ENCODE assay signal across 1 cellular context in genomic region chr20:35902545-35902941, GRCh38.
TF ChIP-seq lines count a peak whose summit lies in the region.

No MANE protein-coding gene starts in this region.

TF ChIP-seq in K562, 482 proteins besides CTCF, POLR2A, EP300 and RAD21 (continued from another document and continues in another):
- TF ChIP-seq BCLAF1 (IDR thresholded peaks at IDR 0.05; ENCODE audit: borderline replicate concordance in 1 of 2, control insufficient read depth in 1 of 2, low read depth in 2 of 2, low read length in 1 of 2) (no peak), NR2F6 (CRISPR knock-in tag; IDR thresholded peaks at IDR 0.05) (no peak), RFX7 (CRISPR knock-in tag; IDR thresholded peaks at IDR 0.05) (no peak), STAG1 (CRISPR knock-in tag; IDR thresholded peaks at IDR 0.05; ENCODE audit: borderline replicate concordance) (no peak), NR4A1 (CRISPR knock-in tag; IDR thresholded peaks at IDR 0.05) (no peak), NR4A1 (tag; IDR thresholded peaks at IDR 0.05) (no peak; the same call in 1 of the 2 replicates), IRF2 (CRISPR knock-in tag; IDR thresholded peaks at IDR 0.05) (no peak), CAMTA2 (CRISPR knock-in tag; conservative IDR thresholded peaks at IDR 0.05) (no peak), THRB (CRISPR knock-in tag; conservative IDR thresholded peaks at IDR 0.05) (no peak), SIN3A (IDR thresholded peaks at IDR 0.05; ENCODE audit: borderline replicate concordance in 2 of 2, control insufficient read depth in 1 of 2, low read depth in 2 of 2, low read length in 2 of 2) (no peak), FOSL1 (tag; conservative IDR thresholded peaks at IDR 0.05) (no peak), MTA1 (IDR thresholded peaks at IDR 0.05; ENCODE audit: borderline replicate concordance) (no peak), HMGN3 (IDR thresholded peaks at IDR 0.05; ENCODE audit: borderline replicate concordance, extremely low read depth, insufficient read length, low read depth, low read length) (no peak), CXXC5 (CRISPR knock-in tag; IDR thresholded peaks at IDR 0.05) (no peak), TFE3 (CRISPR knock-in tag; IDR thresholded peaks at IDR 0.05) (no peak), ZNF586 (CRISPR knock-in tag; conservative IDR thresholded peaks at IDR 0.05) (no peak), PBX2 (CRISPR knock-in tag; IDR thresholded peaks at IDR 0.05; ENCODE audit: low read depth) (no peak), PBX2 (tag; conservative IDR thresholded peaks at IDR 0.05; ENCODE audit: low read depth) (no peak), CREBBP (IDR thresholded peaks at IDR 0.05; ENCODE audit: low read depth, low read length) (no peak), ARID1B (IDR thresholded peaks at IDR 0.05) (peak; percentile 70), MAFF (IDR thresholded peaks at IDR 0.05; ENCODE audit: low read length) (no peak), FOXJ3 (CRISPR knock-in tag; IDR thresholded peaks at IDR 0.05) (no peak), EGR1 (conservative IDR thresholded peaks at IDR 0.05) (no peak), OTX1 (CRISPR knock-in tag; IDR thresholded peaks at IDR 0.05) (no peak), KDM5B (IDR thresholded peaks at IDR 0.05; ENCODE audit: insufficient replicate concordance, low read depth, low read length) (no peak), SMAD2 (IDR thresholded peaks at IDR 0.05; ENCODE audit: low read depth, low read length) (no peak), RBM15 (IDR thresholded peaks at IDR 0.05; ENCODE audit: insufficient read depth, low read length) (no peak), DMBX1 (CRISPR knock-in tag; IDR thresholded peaks at IDR 0.05; ENCODE audit: borderline replicate concordance) (no peak), CEBPG (CRISPR knock-in tag; IDR thresholded peaks at IDR 0.05) (peak; percentile 68), CEBPG (tag; conservative IDR thresholded peaks at IDR 0.05 in 1 of 2, IDR thresholded peaks at IDR 0.05 in 1 of 2) (peak; percentile 58 to 62), ARID2 (IDR thresholded peaks at IDR 0.05) (no peak), ZC3H4 (CRISPR knock-in tag; IDR thresholded peaks at IDR 0.05; ENCODE audit: borderline replicate concordance) (no peak), SRSF7 (optimal IDR thresholded peaks at IDR 0.05; ENCODE audit: low read depth, low read length) (no peak), PTRF (tag; IDR thresholded peaks at IDR 0.05) (no peak), NCOA6 (IDR thresholded peaks at IDR 0.05) (no peak), ZNF395 (CRISPR knock-in tag; IDR thresholded peaks at IDR 0.05) (peak; percentile 53; the same call in 1 of the 2 replicates), POLR2AphosphoS5 (IDR thresholded peaks at IDR 0.05; ENCODE audit: control insufficient read depth, insufficient read depth, low read depth, low read length) (no peak), ZNF764 (CRISPR knock-in tag; IDR thresholded peaks at IDR 0.05; ENCODE audit: low read depth) (no peak), CCAR2 (IDR thresholded peaks at IDR 0.05; ENCODE audit: low read depth, low read length) (no peak), C11orf30 (IDR thresholded peaks at IDR 0.05; ENCODE audit: low read depth) (no peak), TAF9B (IDR thresholded peaks at IDR 0.05; ENCODE audit: partially characterized antibody) (no peak), ZNF124 (CRISPR knock-in tag; IDR thresholded peaks at IDR 0.05) (no peak), EWSR1 (IDR thresholded peaks at IDR 0.05; ENCODE audit: borderline replicate concordance, low read depth, partially characterized antibody) (no peak), IFI16 (CRISPR knock-in tag; IDR thresholded peaks at IDR 0.05) (no peak), ZFP36 (IDR thresholded peaks at IDR 0.05; ENCODE audit: low read depth, low read length, partially characterized antibody) (no peak), SMARCA4 (IDR thresholded peaks at IDR 0.05) (peak; percentile 60), NBN (IDR thresholded peaks at IDR 0.05; ENCODE audit: low read depth) (0 out of 2 replicates have a peak, but pooled peaks have one; percentile 49)
- TF ChIP-seq, protein P1, sequence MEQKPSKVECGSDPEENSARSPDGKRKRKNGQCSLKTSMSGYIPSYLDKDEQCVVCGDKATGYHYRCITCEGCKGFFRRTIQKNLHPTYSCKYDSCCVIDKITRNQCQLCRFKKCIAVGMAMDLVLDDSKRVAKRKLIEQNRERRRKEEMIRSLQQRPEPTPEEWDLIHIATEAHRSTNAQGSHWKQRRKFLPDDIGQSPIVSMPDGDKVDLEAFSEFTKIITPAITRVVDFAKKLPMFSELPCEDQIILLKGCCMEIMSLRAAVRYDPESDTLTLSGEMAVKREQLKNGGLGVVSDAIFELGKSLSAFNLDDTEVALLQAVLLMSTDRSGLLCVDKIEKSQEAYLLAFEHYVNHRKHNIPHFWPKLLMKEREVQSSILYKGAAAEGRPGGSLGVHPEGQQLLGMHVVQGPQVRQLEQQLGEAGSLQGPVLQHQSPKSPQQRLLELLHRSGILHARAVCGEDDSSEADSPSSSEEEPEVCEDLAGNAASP (IDR thresholded peaks at IDR 0.05), result no peak
- TF ChIP-seq, protein P2, sequence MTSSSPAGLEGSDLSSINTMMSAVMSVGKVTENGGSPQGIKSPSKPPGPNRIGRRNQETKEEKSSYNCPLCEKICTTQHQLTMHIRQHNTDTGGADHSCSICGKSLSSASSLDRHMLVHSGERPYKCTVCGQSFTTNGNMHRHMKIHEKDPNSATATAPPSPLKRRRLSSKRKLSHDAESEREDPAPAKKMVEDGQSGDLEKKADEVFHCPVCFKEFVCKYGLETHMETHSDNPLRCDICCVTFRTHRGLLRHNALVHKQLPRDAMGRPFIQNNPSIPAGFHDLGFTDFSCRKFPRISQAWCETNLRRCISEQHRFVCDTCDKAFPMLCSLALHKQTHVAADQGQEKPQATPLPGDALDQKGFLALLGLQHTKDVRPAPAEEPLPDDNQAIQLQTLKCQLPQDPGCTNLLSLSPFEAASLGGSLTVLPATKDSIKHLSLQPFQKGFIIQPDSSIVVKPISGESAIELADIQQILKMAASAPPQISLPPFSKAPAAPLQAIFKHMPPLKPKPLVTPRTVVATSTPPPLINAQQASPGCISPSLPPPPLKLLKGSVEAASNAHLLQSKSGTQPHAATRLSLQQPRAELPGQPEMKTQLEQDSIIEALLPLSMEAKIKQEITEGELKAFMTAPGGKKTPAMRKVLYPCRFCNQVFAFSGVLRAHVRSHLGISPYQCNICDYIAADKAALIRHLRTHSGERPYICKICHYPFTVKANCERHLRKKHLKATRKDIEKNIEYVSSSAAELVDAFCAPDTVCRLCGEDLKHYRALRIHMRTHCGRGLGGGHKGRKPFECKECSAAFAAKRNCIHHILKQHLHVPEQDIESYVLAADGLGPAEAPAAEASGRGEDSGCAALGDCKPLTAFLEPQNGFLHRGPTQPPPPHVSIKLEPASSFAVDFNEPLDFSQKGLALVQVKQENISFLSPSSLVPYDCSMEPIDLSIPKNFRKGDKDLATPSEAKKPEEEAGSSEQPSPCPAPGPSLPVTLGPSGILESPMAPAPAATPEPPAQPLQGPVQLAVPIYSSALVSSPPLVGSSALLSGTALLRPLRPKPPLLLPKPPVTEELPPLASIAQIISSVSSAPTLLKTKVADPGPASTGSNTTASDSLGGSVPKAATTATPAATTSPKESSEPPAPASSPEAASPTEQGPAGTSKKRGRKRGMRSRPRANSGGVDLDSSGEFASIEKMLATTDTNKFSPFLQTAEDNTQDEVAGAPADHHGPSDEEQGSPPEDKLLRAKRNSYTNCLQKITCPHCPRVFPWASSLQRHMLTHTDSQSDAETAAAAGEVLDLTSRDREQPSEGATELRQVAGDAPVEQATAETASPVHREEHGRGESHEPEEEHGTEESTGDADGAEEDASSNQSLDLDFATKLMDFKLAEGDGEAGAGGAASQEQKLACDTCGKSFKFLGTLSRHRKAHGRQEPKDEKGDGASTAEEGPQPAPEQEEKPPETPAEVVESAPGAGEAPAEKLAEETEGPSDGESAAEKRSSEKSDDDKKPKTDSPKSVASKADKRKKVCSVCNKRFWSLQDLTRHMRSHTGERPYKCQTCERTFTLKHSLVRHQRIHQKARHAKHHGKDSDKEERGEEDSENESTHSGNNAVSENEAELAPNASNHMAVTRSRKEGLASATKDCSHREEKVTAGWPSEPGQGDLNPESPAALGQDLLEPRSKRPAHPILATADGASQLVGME (CRISPR knock-in tag; IDR thresholded peaks at IDR 0.05), result no peak
- TF ChIP-seq, protein P3, sequence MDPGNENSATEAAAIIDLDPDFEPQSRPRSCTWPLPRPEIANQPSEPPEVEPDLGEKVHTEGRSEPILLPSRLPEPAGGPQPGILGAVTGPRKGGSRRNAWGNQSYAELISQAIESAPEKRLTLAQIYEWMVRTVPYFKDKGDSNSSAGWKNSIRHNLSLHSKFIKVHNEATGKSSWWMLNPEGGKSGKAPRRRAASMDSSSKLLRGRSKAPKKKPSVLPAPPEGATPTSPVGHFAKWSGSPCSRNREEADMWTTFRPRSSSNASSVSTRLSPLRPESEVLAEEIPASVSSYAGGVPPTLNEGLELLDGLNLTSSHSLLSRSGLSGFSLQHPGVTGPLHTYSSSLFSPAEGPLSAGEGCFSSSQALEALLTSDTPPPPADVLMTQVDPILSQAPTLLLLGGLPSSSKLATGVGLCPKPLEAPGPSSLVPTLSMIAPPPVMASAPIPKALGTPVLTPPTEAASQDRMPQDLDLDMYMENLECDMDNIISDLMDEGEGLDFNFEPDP (CRISPR knock-in tag; IDR thresholded peaks at IDR 0.05), result no peak
